Comparison of ENCODE assay signal across 8 cellular contexts in the genomic region with DNA sequence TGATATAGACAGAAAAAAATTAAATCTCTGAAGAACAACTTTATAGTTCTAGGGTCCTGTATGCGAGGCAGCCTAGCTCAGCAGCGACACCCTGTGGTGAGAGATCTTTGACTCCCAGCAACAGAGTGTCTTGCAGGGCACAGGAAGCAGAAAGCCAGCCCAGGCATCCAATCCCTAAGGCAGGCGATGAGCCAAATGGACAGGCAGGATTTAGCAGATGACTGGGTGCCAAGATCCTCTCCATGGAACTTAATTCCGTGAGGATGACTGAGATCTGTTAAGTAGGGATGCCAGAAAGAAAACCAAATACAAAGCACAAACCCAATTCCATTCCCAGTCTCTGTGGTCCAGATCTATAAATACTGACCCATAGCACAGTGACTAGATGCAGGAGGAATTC. TPM values are rescaled to one million over a fixed set of nuclear protein-coding genes. Genes with fewer than 3 reads are reported as not detected.
DNase-seq lines count a peak whose midpoint lies in the region; ATAC-seq and TF ChIP-seq lines count a peak whose summit lies in the region.

No MANE protein-coding gene starts in this region.

- H3K23ac ChIP-seq in neuronal stem cell (ENCODE audit: low read depth, low read length, poor library complexity), result no peak overlapping the region

- no peaks in the 10 kb centered on the region for H3K9me3 ChIP-seq in Karpas-422 (ENCODE audit: low read length)
- H3K9me3 ChIP-seq in neuronal stem cell (replicated peaks in 1 of 2; ENCODE audit: control insufficient read depth in 2 of 2, insufficient read depth in 1 of 2, low read depth in 1 of 2, low read length in 2 of 2), result no peaks in the 10 kb centered on the region

- no peak overlapping the region for H2BK15ac ChIP-seq in neuronal stem cell (ENCODE audit: low read length)

- H2BK12ac ChIP-seq in neuronal stem cell (ENCODE audit: low read length), result no peak overlapping the region

- no peak overlapping the region for H3K4me2 ChIP-seq in Karpas-422 (ENCODE audit: low read depth, low read length, poor library complexity, severe bottlenecking)
- H3K4me2 ChIP-seq in neuronal stem cell (ENCODE audit: insufficient read depth, low read length, poor library complexity, severe bottlenecking), result no peak overlapping the region

- H3K27ac ChIP-seq in Karpas-422 (ENCODE audit: low read length) (no peak overlapping the region), neuronal stem cell (replicated peaks; ENCODE audit: low read length) (no peak overlapping the region)

- H3K9ac ChIP-seq in Karpas-422 (ENCODE audit: low read length), result no peak overlapping the region
- no peak overlapping the region for H3K9ac ChIP-seq in neuronal stem cell (ENCODE audit: low read depth, low read length, poor library complexity)

- no peak overlapping the region for H4K8ac ChIP-seq in neuronal stem cell (ENCODE audit: low read depth, low read length)

- WGBS in neuronal stem cell (ENCODE audit: extremely low coverage in 2 of 2, insufficient read length in 2 of 2, insufficient replicate concordance in 1 of 2), 2 donors, result no CpG with 5 or more reads among the region's 4 CpGs

- H2BK5ac ChIP-seq in neuronal stem cell (ENCODE audit: low read length), result no peak overlapping the region

- H3K79me1 ChIP-seq in neuronal stem cell (ENCODE audit: low read depth, low read length), result no peaks in the 10 kb centered on the region

- H3K4me1 ChIP-seq in Karpas-422 (ENCODE audit: low read length) (peaks cover 25% of the 10 kb centered on the region), neuronal stem cell (ENCODE audit: control insufficient read depth in 2 of 2, insufficient read depth in 1 of 2, low read depth in 1 of 2, low read length in 2 of 2) (peaks cover 2 to 3% of the 10 kb centered on the region in 2 donors)

- H4K91ac ChIP-seq in neuronal stem cell (ENCODE audit: low read depth, low read length, poor library complexity), result no peak overlapping the region

- H3K27me3 ChIP-seq in Karpas-422 (ENCODE audit: low read length) (no peaks in the 10 kb centered on the region), neuronal stem cell (ENCODE audit: control insufficient read depth in 3 of 3, insufficient read depth in 3 of 3, low read depth in 1 of 3, low read length in 3 of 3) (no peaks in the 10 kb centered on the region)

- no peak overlapping the region for H2BK120ac ChIP-seq in neuronal stem cell (ENCODE audit: low read depth, low read length)

- DNase-seq in DMS53 treated with DMSO at 0.1 percent for 48 hours (lab: John Stamatoyannopoulos, UW; ENCODE audit: unreplicated experiment) (peak; percentile 31), Karpas-422 (peak; percentile 90), RPMI7951 (ENCODE audit: low read depth) (peak; percentile 88), activated T-helper 1 cell treated with Interleukin-2 at 50 U/mL for 16 hours (ENCODE audit: low read depth) (peak; percentile 36), fibroblast of pulmonary artery (ENCODE audit: low read depth) (peak; percentile 88), neuronal stem cell (ENCODE audit: low spot score) (peak; percentile 72), stromal cell of bone marrow (ENCODE audit: low read depth) (peak; percentile 91)

- no peak overlapping the region for H3K4ac ChIP-seq in neuronal stem cell (ENCODE audit: low read length)

- no peak overlapping the region for H3K18ac ChIP-seq in neuronal stem cell (ENCODE audit: low read length)

- H3K4me3 ChIP-seq in Karpas-422 (ENCODE audit: low read length) (no peak overlapping the region), fibroblast of pulmonary artery (replicated peaks; ENCODE audit: low read depth, low read length) (no peak overlapping the region), neuronal stem cell (ENCODE audit: low read length in 2 of 2) (no peak overlapping the region)

- H3K36me3 ChIP-seq in Karpas-422 (ENCODE audit: insufficient read depth, low read length) (no peaks in the 10 kb centered on the region), neuronal stem cell (replicated peaks in 1 of 2; ENCODE audit: control insufficient read depth in 2 of 2, insufficient read depth in 2 of 2, low read length in 2 of 2) (peaks cover 2 to 42% of the 10 kb centered on the region in 2 donors)

- H3K14ac ChIP-seq in neuronal stem cell (ENCODE audit: low read length), result no peak overlapping the region

- no peaks in the 10 kb centered on the region for H4K20me1 ChIP-seq in Karpas-422 (ENCODE audit: insufficient read depth, low read depth, low read length)

- H3K9me2 ChIP-seq in Karpas-422 (replicated peaks; ENCODE audit: insufficient read depth, low read length), result no peaks in the 10 kb centered on the region

- no peak for ATAC-seq in HG02870 (IDR thresholded peaks at IDR 0.05; ENCODE audit: unreplicated experiment)

- H3K79me2 ChIP-seq in Karpas-422 (ENCODE audit: low read length), result 0 out of 2 replicates have a peak, but pooled peaks cover 3% of the 10 kb centered on the region

- H2AK5ac ChIP-seq in neuronal stem cell (ENCODE audit: low read depth, low read length), result no peak overlapping the region

- peak; percentile 96 for TF ChIP-seq CTCF in fibroblast of pulmonary artery (IDR thresholded peaks at IDR 0.05; ENCODE audit: low read length, missing control alignments)

- H2AFZ ChIP-seq in Karpas-422 (ENCODE audit: low read length) (no peak overlapping the region), neuronal stem cell (ENCODE audit: low read length) (no peak overlapping the region)

RNA-seq across cellular contexts. Expression of a gene that starts 38.8 kb away (rescaled TPM):
- 36.2 and 55.9 TPM in 2 replicates for total RNA-seq in Karpas-422 (2014; rRNA removed; shearing (Covaris generic); ENCODE audit: low replicate concordance)
- 11.9 and 16.9 TPM in 2 replicates for total RNA-seq in RPMI7951 (2014; rRNA removed; shearing (Covaris generic))
- 11.5 TPM for polyA plus RNA-seq in neuronal stem cell (2013, experiment 1 of 2)
- 11.3 TPM for polyA plus RNA-seq in neuronal stem cell (2013, experiment 2 of 2)

Comparison
In these comparisons a context has a peak if more than half of its experiments do, and no peak if none do; other contexts are left out.
1. DNase-seq: peak in every context shown above with its lines; median percentile 91 in stromal cell of bone marrow; 90 in Karpas-422; 88 in RPMI7951; 88 in fibroblast of pulmonary artery; 72 in neuronal stem cell; 36 in activated T-helper 1 cell treated with Interleukin-2 at 50 U/mL for 16 hours; 31 in DMS53 treated with DMSO at 0.1 percent for 48 hours.